8 cellular contexts compared by ENCODE assay signal in genomic region chr3:46089237-46090011, GRCh38.
DNase-seq lines count a peak whose midpoint lies in the region; ATAC-seq and TF ChIP-seq lines count a peak whose summit lies in the region.

No MANE protein-coding gene starts in this region.

- H3K27ac Mint-ChIP-seq in CD4-positive, CD25-positive, alpha-beta regulatory T cell: peak overlapping the region in 1 of 3 donors; percentile 80
- peak overlapping the region; percentile 97 to 100 for H3K27ac Mint-ChIP-seq in natural killer cell treated with Interleukin-12 subunit alpha and Interleukin-12 subunit beta and Interleukin-15 and Interleukin-18, amount 100 ng/mL, for 72 hours
- no peak overlapping the region for H3K27ac Mint-ChIP-seq in endodermal cell
- H3K27ac Mint-ChIP-seq in glutamatergic neuron (ENCODE audit: unreplicated experiment): no peak overlapping the region

- no peak overlapping the region for H3K9ac ChIP-seq in endodermal cell (ENCODE audit: extremely low read depth, low read length, poor library complexity, severe bottlenecking)

- no peaks in the 10 kb centered on the region for H3K9me3 Mint-ChIP-seq in CD4-positive, CD25-positive, alpha-beta regulatory T cell
- H3K9me3 Mint-ChIP-seq in natural killer cell treated with Interleukin-12 subunit alpha and Interleukin-12 subunit beta and Interleukin-15 and Interleukin-18, amount 100 ng/mL, for 72 hours: no peaks in the 10 kb centered on the region
- H3K9me3 Mint-ChIP-seq in endodermal cell (no peaks in the 10 kb centered on the region), glutamatergic neuron (ENCODE audit: unreplicated experiment) (no peaks in the 10 kb centered on the region)

- H3K4me1 ChIP-seq in CD4-positive, CD25-positive, alpha-beta regulatory T cell (ENCODE audit: control insufficient read depth, insufficient read depth, low read length, poor library complexity, severe bottlenecking): peaks cover 6% of the 10 kb centered on the region
- H3K4me1 ChIP-seq in endodermal cell (ENCODE audit: control insufficient read depth, insufficient read depth, low read length): no peaks in the 10 kb centered on the region

- DNase-seq in CD4-positive, CD25-positive, alpha-beta regulatory T cell: no peak
- DNase-seq in NCI-H226 (peak; percentile 39), dedifferentiated amniotic fluid mesenchymal stem cell (ENCODE audit: extremely low spot score) (peak; percentile 19), endodermal cell (no peak), glutamatergic neuron (no peak), cerebellum (ENCODE audit: low spot score) (no peak)
- peak; percentile 87 for DNase-seq in natural killer cell treated with Interleukin-12 subunit alpha and Interleukin-12 subunit beta and Interleukin-15 and Interleukin-18, amount 100 ng/mL, for 72 hours (ENCODE audit: low spot score)

- peaks cover 12 to 36% (median 17%) of the 10 kb centered on the region in 4 donors for H3K4me1 Mint-ChIP-seq in CD4-positive, CD25-positive, alpha-beta regulatory T cell
- peaks cover 71 to 78% of the 10 kb centered on the region in 2 donors for H3K4me1 Mint-ChIP-seq in natural killer cell treated with Interleukin-12 subunit alpha and Interleukin-12 subunit beta and Interleukin-15 and Interleukin-18, amount 100 ng/mL, for 72 hours (ENCODE audit: low read depth in 2 of 2)
- no peaks in the 10 kb centered on the region for H3K4me1 Mint-ChIP-seq in endodermal cell
- peaks cover 2% of the 10 kb centered on the region for H3K4me1 Mint-ChIP-seq in glutamatergic neuron (ENCODE audit: low read depth, unreplicated experiment)

- H3K27ac ChIP-seq in CD4-positive, CD25-positive, alpha-beta regulatory T cell (ENCODE audit: insufficient read depth, low read length, poor library complexity, severe bottlenecking): no peak overlapping the region
- no peak overlapping the region for H3K27ac ChIP-seq in endodermal cell (ENCODE audit: low read depth, low read length)

- no peaks in the 10 kb centered on the region for H3K36me3 Mint-ChIP-seq in CD4-positive, CD25-positive, alpha-beta regulatory T cell
- no peaks in the 10 kb centered on the region for H3K36me3 Mint-ChIP-seq in natural killer cell treated with Interleukin-12 subunit alpha and Interleukin-12 subunit beta and Interleukin-15 and Interleukin-18, amount 100 ng/mL, for 72 hours
- H3K36me3 Mint-ChIP-seq in endodermal cell (ENCODE audit: low read depth) (no peaks in the 10 kb centered on the region), glutamatergic neuron (ENCODE audit: unreplicated experiment) (no peaks in the 10 kb centered on the region)

- no peaks in the 10 kb centered on the region for H3K27me3 ChIP-seq in CD4-positive, CD25-positive, alpha-beta regulatory T cell (ENCODE audit: control insufficient read depth, insufficient read depth, low read length)
- no peaks in the 10 kb centered on the region for H3K27me3 ChIP-seq in endodermal cell (ENCODE audit: control insufficient read depth, insufficient read depth, low read length, poor library complexity, severe bottlenecking)

- H3K9me3 ChIP-seq in CD4-positive, CD25-positive, alpha-beta regulatory T cell (ENCODE audit: control insufficient read depth in 2 of 2, low read length in 2 of 2): no peaks in the 10 kb centered on the region
- no peaks in the 10 kb centered on the region for H3K9me3 ChIP-seq in endodermal cell (ENCODE audit: control insufficient read depth, low read length)

- ATAC-seq in CD4-positive, CD25-positive, alpha-beta regulatory T cell (ENCODE audit: low read depth in 2 of 2): peak; percentile 56 to 57
- ATAC-seq in GM21423 (IDR thresholded peaks at IDR 0.05; ENCODE audit: unreplicated experiment): peak; percentile 55
- ATAC-seq in natural killer cell treated with Interleukin-12 subunit alpha and Interleukin-12 subunit beta and Interleukin-15 and Interleukin-18, amount 100 ng/mL, for 72 hours: peak; percentile 92 to 96

- TF ChIP-seq CTCF in endodermal cell (conservative IDR thresholded peaks at IDR 0.05) (no peak), glutamatergic neuron (IDR thresholded peaks at IDR 0.05; ENCODE audit: partially characterized antibody, unreplicated experiment) (no peak)

- no peak overlapping the region for H3K4me3 ChIP-seq in CD4-positive, CD25-positive, alpha-beta regulatory T cell (ENCODE audit: low read depth, low read length)
- H3K4me3 ChIP-seq in endodermal cell (ENCODE audit: low read length): no peak overlapping the region

- H3K4me3 Mint-ChIP-seq in CD4-positive, CD25-positive, alpha-beta regulatory T cell: no peak overlapping the region
- H3K4me3 Mint-ChIP-seq in natural killer cell treated with Interleukin-12 subunit alpha and Interleukin-12 subunit beta and Interleukin-15 and Interleukin-18, amount 100 ng/mL, for 72 hours: peak overlapping the region; percentile 66
- no peak overlapping the region for H3K4me3 Mint-ChIP-seq in endodermal cell
- H3K4me3 Mint-ChIP-seq in glutamatergic neuron (ENCODE audit: unreplicated experiment): no peak overlapping the region

- H3K36me3 ChIP-seq in CD4-positive, CD25-positive, alpha-beta regulatory T cell (ENCODE audit: control insufficient read depth, insufficient read depth, low read length): no peaks in the 10 kb centered on the region
- no peaks in the 10 kb centered on the region for H3K36me3 ChIP-seq in endodermal cell (ENCODE audit: control insufficient read depth, insufficient read depth, low read length)

- 94 to 95% methylated on average over 4 of the region's 5 CpGs for WGBS in endodermal cell (ENCODE audit: insufficient coverage in 1 of 2, insufficient read length in 1 of 2), 2 experiments

- no peaks in the 10 kb centered on the region for H3K27me3 Mint-ChIP-seq in CD4-positive, CD25-positive, alpha-beta regulatory T cell
- no peaks in the 10 kb centered on the region for H3K27me3 Mint-ChIP-seq in natural killer cell treated with Interleukin-12 subunit alpha and Interleukin-12 subunit beta and Interleukin-15 and Interleukin-18, amount 100 ng/mL, for 72 hours
- no peaks in the 10 kb centered on the region for H3K27me3 Mint-ChIP-seq in endodermal cell (ENCODE audit: insufficient read depth)
- H3K27me3 Mint-ChIP-seq in glutamatergic neuron (ENCODE audit: unreplicated experiment): peaks cover 5% of the 10 kb centered on the region

Comparison
In these comparisons a context has a peak if more than half of its experiments do, and no peak if none do; other contexts are left out.
1. DNase-seq: peak in NCI-H226 (single experiment), dedifferentiated amniotic fluid mesenchymal stem cell (single experiment) and natural killer cell treated with Interleukin-12 subunit alpha and Interleukin-12 subunit beta and Interleukin-15 and Interleukin-18, amount 100 ng/mL, for 72 hours (single experiment); none in CD4-positive, CD25-positive, alpha-beta regulatory T cell (0 of 3), endodermal cell (single experiment), glutamatergic neuron (single experiment) and cerebellum (single experiment).
2. H3K27ac Mint-ChIP-seq: peak in natural killer cell treated with Interleukin-12 subunit alpha and Interleukin-12 subunit beta and Interleukin-15 and Interleukin-18, amount 100 ng/mL, for 72 hours (2 of 2); none in endodermal cell (single experiment) and glutamatergic neuron (single experiment).
3. Peak in every context shown above with its lines, with median percentiles within 50 percentile points of each other: ATAC-seq.